ENCODE assay signal across 8 cellular contexts in the genomic region with DNA sequence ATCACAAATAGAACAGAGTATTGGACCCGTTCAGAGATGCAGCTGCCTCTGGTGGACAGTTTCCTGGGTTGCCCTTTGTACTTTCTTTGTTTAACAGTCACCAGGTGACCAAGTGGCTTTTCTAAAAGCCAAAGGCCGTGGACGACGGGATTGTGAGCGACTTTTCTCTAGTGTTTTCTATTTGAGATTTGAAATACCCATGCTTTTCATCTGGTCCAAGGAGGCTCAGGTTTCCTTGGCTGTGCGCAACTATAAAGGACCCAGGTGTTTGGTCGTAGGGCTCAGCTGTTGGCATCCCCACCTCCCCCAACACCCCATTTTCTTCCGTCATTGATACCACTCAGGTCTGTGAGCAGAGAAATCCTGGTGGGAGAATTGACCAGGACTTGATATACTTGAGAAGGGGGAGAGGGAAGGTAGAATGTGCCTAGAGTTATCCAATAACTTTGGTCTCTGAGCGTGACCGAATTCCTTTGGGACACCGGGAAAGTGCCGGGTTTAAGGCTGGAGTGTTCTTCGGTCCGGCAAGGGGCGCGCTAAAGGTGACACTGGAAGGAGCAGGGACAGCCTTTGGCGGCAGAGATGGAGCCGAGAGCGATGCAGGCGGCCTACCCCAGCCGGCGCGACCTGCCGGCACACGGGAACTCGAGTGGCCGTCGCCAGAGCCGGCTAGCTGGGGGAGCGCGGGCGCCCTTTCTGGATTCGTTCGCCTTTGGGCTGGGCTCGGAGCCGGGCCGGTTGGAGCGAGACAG.
A peak's percentile ranks its signal among the peaks of the same experiment; 100 is the strongest.
DNase-seq lines count a peak whose midpoint lies in the region; ATAC-seq lines count a peak whose summit lies in the region.

No MANE protein-coding gene starts in this region.

- peak overlapping the region; percentile 82 for H3K4me3 Mint-ChIP-seq in activated CD4-positive, alpha-beta memory T cell treated with anti-CD3 and anti-CD28 coated beads for 36 hours
- H3K4me3 Mint-ChIP-seq in stimulated activated effector memory CD8-positive, alpha-beta T cell treated with anti-CD3 and anti-CD28 coated beads, Interleukin-12 subunit alpha, Interleukin-12 subunit beta, amount 100 ng/mL, for 72 hours, result peak overlapping the region; percentile 79

- DNase-seq in activated CD4-positive, alpha-beta memory T cell treated with anti-CD3 and anti-CD28 coated beads for 36 hours, result no peak
- no peak for DNase-seq in stimulated activated effector memory CD8-positive, alpha-beta T cell treated with anti-CD3 and anti-CD28 coated beads, Interleukin-12 subunit alpha, Interleukin-12 subunit beta, amount 100 ng/mL, for 72 hours (ENCODE audit: low spot score in 2 of 2)
- DNase-seq in central memory CD4-positive, alpha-beta T cell, result no peak
- DNase-seq in stimulated activated CD4-positive, alpha-beta T cell treated with anti-CD3 and anti-CD28 coated beads, Interleukin-4, amount 100 ng/mL, for 24 hours, result no peak

- peak overlapping the region; percentile 27 to 89 (median 87); a peak in 21 of 22 replicates for H3K27ac ChIP-seq in BLaER1 treated with 17β-estradiol and CSF1 and Interleukin-3, amounts not matched to agents 10 nM and 100 nM
- H3K27ac ChIP-seq in iPS-20b (ENCODE audit: low read length), result no peak overlapping the region

- no peaks in the 10 kb centered on the region for H3K27me3 ChIP-seq in BLaER1 treated with 17β-estradiol and CSF1 and Interleukin-3, amounts not matched to agents 10 nM and 100 nM
- no peaks in the 10 kb centered on the region for H3K27me3 ChIP-seq in iPS-20b (ENCODE audit: insufficient read depth, low read length)

- peaks cover 38 to 79% (median 52%) of the 10 kb centered on the region in 11 experiments for H4K20me1 ChIP-seq in BLaER1 treated with 17β-estradiol and CSF1 and Interleukin-3, amounts not matched to agents 10 nM and 100 nM

- CTCF ChIA-PET in activated CD4-positive, alpha-beta memory T cell treated with anti-CD3 and anti-CD28 coated beads for 36 hours (lab: Charles Lee), result interaction anchor here (0.7 to 4.5 kb wide), 5 partner anchors 8 to 381 kb away, joined by 3 to 51 read pairs (median 5); no protein-coding TSS in a partner anchor

- peak overlapping the region; percentile 68 to 96 (median 86) for H3K4me3 ChIP-seq in BLaER1 treated with 17β-estradiol and CSF1 and Interleukin-3, amounts not matched to agents 10 nM and 100 nM
- H3K4me3 ChIP-seq in iPS-20b (ENCODE audit: low read length), result peak overlapping the region; percentile 74

- H3K36me3 ChIP-seq in BLaER1 treated with 17β-estradiol and CSF1 and Interleukin-3, amounts not matched to agents 10 nM and 100 nM, result peaks cover 4 to 31% (median 19%) of the 10 kb centered on the region in 11 experiments; a peak in 19 of 22 replicates
- peaks cover 29% of the 10 kb centered on the region; the same call in 1 of the 2 replicates for H3K36me3 ChIP-seq in iPS-20b (ENCODE audit: insufficient read depth, low read depth, low read length)

- H3K4me1 Mint-ChIP-seq in activated CD4-positive, alpha-beta memory T cell treated with anti-CD3 and anti-CD28 coated beads for 36 hours (ENCODE audit: low read depth), result peaks cover 68% of the 10 kb centered on the region
- peaks cover 65% of the 10 kb centered on the region for H3K4me1 Mint-ChIP-seq in stimulated activated effector memory CD8-positive, alpha-beta T cell treated with anti-CD3 and anti-CD28 coated beads, Interleukin-12 subunit alpha, Interleukin-12 subunit beta, amount 100 ng/mL, for 72 hours

- H3K9ac ChIP-seq in BLaER1 treated with 17β-estradiol and CSF1 and Interleukin-3, amounts not matched to agents 10 nM and 100 nM, result peak overlapping the region; percentile 81 to 93 (median 86)
- peak overlapping the region; percentile 78 for H3K9ac ChIP-seq in iPS-20b (ENCODE audit: low read depth, low read length)

- no peaks in the 10 kb centered on the region for H3K27me3 Mint-ChIP-seq in activated CD4-positive, alpha-beta memory T cell treated with anti-CD3 and anti-CD28 coated beads for 36 hours

- intact Hi-C loops in activated CD4-positive, alpha-beta memory T cell treated with anti-CD3 and anti-CD28 coated beads for 36 hours (cut with micrococcal nuclease), result no loop called here

- H3K36me3 Mint-ChIP-seq in activated CD4-positive, alpha-beta memory T cell treated with anti-CD3 and anti-CD28 coated beads for 36 hours, result peaks cover 10% of the 10 kb centered on the region
- H3K36me3 Mint-ChIP-seq in stimulated activated effector memory CD8-positive, alpha-beta T cell treated with anti-CD3 and anti-CD28 coated beads, Interleukin-12 subunit alpha, Interleukin-12 subunit beta, amount 100 ng/mL, for 72 hours, result peaks cover 64% of the 10 kb centered on the region

- H3K27ac Mint-ChIP-seq in activated CD4-positive, alpha-beta memory T cell treated with anti-CD3 and anti-CD28 coated beads for 36 hours, result peak overlapping the region; percentile 33
- no peak overlapping the region for H3K27ac Mint-ChIP-seq in stimulated activated effector memory CD8-positive, alpha-beta T cell treated with anti-CD3 and anti-CD28 coated beads, Interleukin-12 subunit alpha, Interleukin-12 subunit beta, amount 100 ng/mL, for 72 hours

- POLR2A ChIA-PET in activated CD4-positive, alpha-beta memory T cell treated with anti-CD3 and anti-CD28 coated beads for 36 hours (lab: Charles Lee), result interaction anchor here (0.6 kb wide), 1 partner anchor 136 kb away, joined by 3 read pairs; no protein-coding TSS in a partner anchor

- peak overlapping the region; percentile 76 to 93 (median 91) for H3K4me2 ChIP-seq in BLaER1 treated with 17β-estradiol and CSF1 and Interleukin-3, amounts not matched to agents 10 nM and 100 nM

- peaks cover 73 to 87% (median 79%) of the 10 kb centered on the region in 10 experiments for H3K4me1 ChIP-seq in BLaER1 treated with 17β-estradiol and CSF1 and Interleukin-3, amounts not matched to agents 10 nM and 100 nM
- peaks cover 28% of the 10 kb centered on the region for H3K4me1 ChIP-seq in iPS-20b (ENCODE audit: insufficient read depth, low read length)

- H3K9me3 Mint-ChIP-seq in activated CD4-positive, alpha-beta memory T cell treated with anti-CD3 and anti-CD28 coated beads for 36 hours, result no peaks in the 10 kb centered on the region
- no peaks in the 10 kb centered on the region for H3K9me3 Mint-ChIP-seq in stimulated activated effector memory CD8-positive, alpha-beta T cell treated with anti-CD3 and anti-CD28 coated beads, Interleukin-12 subunit alpha, Interleukin-12 subunit beta, amount 100 ng/mL, for 72 hours

- peak; percentile 39 for ATAC-seq in HG02938 (IDR thresholded peaks at IDR 0.05; ENCODE audit: unreplicated experiment)
- no peak for ATAC-seq in stimulated activated effector memory CD8-positive, alpha-beta T cell treated with anti-CD3 and anti-CD28 coated beads, Interleukin-12 subunit alpha, Interleukin-12 subunit beta, amount 100 ng/mL, for 72 hours
- ATAC-seq in GM21737 (IDR thresholded peaks at IDR 0.05; ENCODE audit: unreplicated experiment), result no peak

- H3K9me3 ChIP-seq in BLaER1 treated with 17β-estradiol and CSF1 and Interleukin-3, amounts not matched to agents 10 nM and 100 nM (replicated peaks in 1 of 11), result no peaks in the 10 kb centered on the region
- no peaks in the 10 kb centered on the region for H3K9me3 ChIP-seq in iPS-20b (ENCODE audit: insufficient read depth, low read depth, low read length)
